Comparison of ENCODE assay signal across 24 cellular contexts in the genomic region with DNA sequence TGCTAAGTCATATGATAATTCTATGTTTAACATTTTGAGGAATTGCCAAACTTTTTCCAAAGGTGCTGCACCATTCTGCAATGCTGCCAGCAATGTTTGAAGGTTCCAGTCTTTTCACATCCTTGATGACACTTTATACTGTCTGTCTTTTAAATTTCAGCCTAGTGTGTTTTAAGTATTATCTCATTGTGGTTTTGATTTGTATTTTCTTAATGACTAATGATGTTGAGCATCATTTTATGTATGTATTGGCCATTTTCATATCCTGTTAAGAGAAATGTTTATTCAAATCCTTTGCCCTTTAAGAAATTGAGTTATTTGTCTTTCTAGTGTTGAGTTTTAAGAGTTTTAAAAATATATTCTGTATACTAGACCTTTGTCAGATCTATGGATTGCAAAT. TPM values are rescaled to one million over a fixed set of nuclear protein-coding genes. Genes with fewer than 3 reads are reported as not detected.
DNase-seq lines count a peak whose midpoint lies in the region; ATAC-seq and TF ChIP-seq lines count a peak whose summit lies in the region.
"Had no signal": no experiment of that assay in that cellular context is flagged by ENCODE, and none has a peak within 500 bp of the region (broad histone marks: within the 10 kb centered on the region; RNA-seq: fewer than 3 reads in every experiment).

No MANE protein-coding gene starts in this region.

- TF ChIP-seq CTCF in HFFc6 (IDR thresholded peaks at IDR 0.05) (no peak), fibroblast of mammary gland (conservative IDR thresholded peaks at IDR 0.05; ENCODE audit: control insufficient read depth, insufficient read depth, low read depth, low read length) (no peak)

- no peaks in the 10 kb centered on the region for H3K27me3 Mint-ChIP-seq in activated T-cell treated with anti-CD3 and anti-CD28 coated beads, Interleukin-2, amount 50 U/mL, for 24 hours
- H3K27me3 Mint-ChIP-seq in HFFc6 (ENCODE audit: insufficient read depth): peaks cover 8% of the 10 kb centered on the region

- peak overlapping the region; percentile 80 for H3K27ac Mint-ChIP-seq in activated T-cell treated with anti-CD3 and anti-CD28 coated beads, Interleukin-2, amount 50 U/mL, for 24 hours
- H3K27ac Mint-ChIP-seq in HFFc6: no peak overlapping the region
- peak overlapping the region; percentile 92 to 99 for H3K27ac Mint-ChIP-seq in activated naive CD4-positive, alpha-beta T cell treated with anti-CD3 and anti-CD28 coated beads, Interleukin-2, amount 50 U/mL, for 72 hours

- H3K9me3 Mint-ChIP-seq in activated T-cell treated with anti-CD3 and anti-CD28 coated beads, Interleukin-2, amount 50 U/mL, for 24 hours: peaks cover 10% of the 10 kb centered on the region
- 0 out of 2 replicates have a peak, but pooled peaks cover 3% of the 10 kb centered on the region for H3K9me3 Mint-ChIP-seq in HFFc6
- H3K9me3 Mint-ChIP-seq in activated naive CD4-positive, alpha-beta T cell treated with anti-CD3 and anti-CD28 coated beads, Interleukin-2, amount 50 U/mL, for 72 hours: peaks cover 0 to 28% of the 10 kb centered on the region in 2 donors
- H3K9me3 Mint-ChIP-seq: CD4-positive, CD25-positive, alpha-beta regulatory T cell had no signal

- peak overlapping the region; percentile 64 for H3K4me3 Mint-ChIP-seq in activated T-cell treated with anti-CD3 and anti-CD28 coated beads, Interleukin-2, amount 50 U/mL, for 24 hours
- no peak overlapping the region for H3K4me3 Mint-ChIP-seq in HFFc6
- H3K4me3 Mint-ChIP-seq: CD4-positive, CD25-positive, alpha-beta regulatory T cell had no signal

- H3K4me3 ChIP-seq in fibroblast of mammary gland (ENCODE audit: control insufficient read depth, low read depth, low read length): no peak overlapping the region
- H3K4me3 ChIP-seq: hepatocyte, MG63, ovary, right lobe of liver had no signal

- no peak for DNase-seq in activated T-cell treated with anti-CD3 and anti-CD28 coated beads, Interleukin-2, amount 50 U/mL, for 24 hours
- DNase-seq in activated T-cell treated with anti-CD3 and anti-CD28 coated beads for 4 hours (no peak), HFFc6 (peak; percentile 24), fibroblast of mammary gland (ENCODE audit: low read depth) (peak; percentile 74), nucleus accumbens (lab: John Stamatoyannopoulos, UW) (no peak), globus pallidus (ENCODE audit: low spot score) (no peak)
- no peak for DNase-seq in activated naive CD4-positive, alpha-beta T cell treated with anti-CD3 and anti-CD28 coated beads, Interleukin-2, amount 50 U/mL, for 72 hours (ENCODE audit: low spot score in 2 of 2)
- DNase-seq: CD4-positive, CD25-positive, alpha-beta regulatory T cell; central memory CD4-positive, alpha-beta T cell; effector CD4-positive, alpha-beta T cell; GOT3; kidney; MG63; NCI-H146; NCI-H226; ovary; right lobe of liver had no signal

- H3K4me1 Mint-ChIP-seq in activated T-cell treated with anti-CD3 and anti-CD28 coated beads, Interleukin-2, amount 50 U/mL, for 24 hours (ENCODE audit: low read depth): peaks cover 84% of the 10 kb centered on the region
- H3K4me1 Mint-ChIP-seq in HFFc6 (ENCODE audit: low read depth): peaks cover 53% of the 10 kb centered on the region

- ATAC-seq in activated naive CD4-positive, alpha-beta T cell treated with anti-CD3 and anti-CD28 coated beads, Interleukin-2, amount 50 U/mL, for 72 hours: no peak
- no peak for ATAC-seq in GM21825 (IDR thresholded peaks at IDR 0.05; ENCODE audit: unreplicated experiment)
- ATAC-seq: HepG2, right lobe of liver had no signal

- H3K36me3 Mint-ChIP-seq in activated T-cell treated with anti-CD3 and anti-CD28 coated beads, Interleukin-2, amount 50 U/mL, for 24 hours (ENCODE audit: low read depth): peaks cover 45% of the 10 kb centered on the region
- peaks cover 21% of the 10 kb centered on the region for H3K36me3 Mint-ChIP-seq in HFFc6 (ENCODE audit: low read depth)
- peaks cover 26 to 45% of the 10 kb centered on the region in 2 donors for H3K36me3 Mint-ChIP-seq in activated naive CD4-positive, alpha-beta T cell treated with anti-CD3 and anti-CD28 coated beads, Interleukin-2, amount 50 U/mL, for 72 hours
- H3K36me3 Mint-ChIP-seq: CD4-positive, CD25-positive, alpha-beta regulatory T cell had no signal

RNA-seq across cellular contexts. Expression of a gene that starts 5.0 kb away (rescaled TPM):
- total RNA-seq in HFFc6 (2021; fragmentation: NEBNext Ultra II Directional; extraction: Animal tissue kit (Norgen Biotek cat#: 25700)): not detected
- total RNA-seq in activated naive CD4-positive, alpha-beta T cell treated with anti-CD3 and anti-CD28 coated beads, Interleukin-2, amount 50 U/mL, for 72 hours: not detected
- total RNA-seq: CD4-positive, CD25-positive, alpha-beta regulatory T cell; hepatocyte; HepG2; kidney; lung microvascular endothelial cell; myocyte; ovary; right lobe of liver; ureter had no signal

RNA-seq across cellular contexts. Expression of a gene that starts 29.4 kb away (rescaled TPM):
- not detected for total RNA-seq in HFFc6 (2021; fragmentation: NEBNext Ultra II Directional; extraction: Animal tissue kit (Norgen Biotek cat#: 25700))
- total RNA-seq in activated naive CD4-positive, alpha-beta T cell treated with anti-CD3 and anti-CD28 coated beads, Interleukin-2, amount 50 U/mL, for 72 hours: not detected
- total RNA-seq: activated CD8-positive, alpha-beta memory T cell treated with anti-CD3 and anti-CD28 coated beads for 36 hours; CD4-positive, CD25-positive, alpha-beta regulatory T cell; hepatocyte; HepG2; kidney; lung microvascular endothelial cell; myocyte; ovary; right lobe of liver; ureter had no signal

Comparison
In these comparisons a context has a peak if more than half of its experiments do, and no peak if none do; other contexts are left out.
1. DNase-seq: peak in HFFc6 (single experiment) and fibroblast of mammary gland (single experiment); none in activated T-cell treated with anti-CD3 and anti-CD28 coated beads, Interleukin-2, amount 50 U/mL, for 24 hours (single experiment), activated T-cell treated with anti-CD3 and anti-CD28 coated beads for 4 hours (single experiment), activated naive CD4-positive, alpha-beta T cell treated with anti-CD3 and anti-CD28 coated beads, Interleukin-2, amount 50 U/mL, for 72 hours (0 of 2), nucleus accumbens (0 of 56) and globus pallidus (single experiment).